ENCODE assay signal across 8 cellular contexts in the genomic region with DNA sequence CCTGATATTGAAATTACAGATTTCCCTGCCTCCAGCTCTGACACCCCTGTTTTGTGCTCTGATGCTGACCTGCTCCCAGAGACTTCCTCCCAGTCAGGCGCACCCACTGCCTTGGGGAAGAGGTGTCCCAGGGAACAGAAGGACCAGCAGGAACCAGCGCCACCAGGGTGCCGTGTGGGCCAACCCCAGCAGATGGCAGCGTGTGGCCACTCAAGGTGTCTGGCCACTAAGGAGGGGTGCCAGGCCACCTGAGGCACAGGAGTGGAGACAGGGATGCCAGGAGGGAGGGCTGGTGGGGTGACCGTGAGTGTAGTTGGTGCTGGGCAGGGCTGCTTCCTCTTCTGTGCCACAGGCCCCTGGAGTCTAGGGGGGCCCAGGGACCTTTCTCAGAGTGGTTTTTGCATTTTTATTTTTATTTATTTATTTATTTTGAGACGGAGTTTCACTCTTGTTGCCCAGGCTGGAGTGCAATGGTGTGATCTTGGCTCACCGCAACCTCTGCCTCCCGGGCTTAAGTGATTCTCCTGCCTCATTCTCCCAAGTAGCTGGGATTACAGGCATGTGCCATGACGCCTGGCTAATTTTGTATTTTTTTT. TPM values are rescaled to one million over a fixed set of nuclear protein-coding genes. Genes with fewer than 3 reads are reported as not detected.
DNase-seq lines count a peak whose midpoint lies in the region; ATAC-seq and TF ChIP-seq lines count a peak whose summit lies in the region.

No MANE protein-coding gene starts in this region.

- H3K27ac Mint-ChIP-seq in T-helper 17 cell (no peak overlapping the region), brain (peak overlapping the region in 1 of 5 experiments; percentile 78)

- H4K20me1 ChIP-seq in Karpas-422 (ENCODE audit: insufficient read depth, low read depth, low read length) = no peaks in the 10 kb centered on the region

- no peaks in the 10 kb centered on the region for H3K79me2 ChIP-seq in Karpas-422 (ENCODE audit: low read length)

- H3K9me2 ChIP-seq in Karpas-422 (replicated peaks; ENCODE audit: insufficient read depth, low read length) = no peaks in the 10 kb centered on the region

- peak; percentile 76 for ATAC-seq in T-helper 17 cell
- ATAC-seq in HG02588 (IDR thresholded peaks at IDR 0.05; ENCODE audit: unreplicated experiment) = no peak

- H3K27ac ChIP-seq in Karpas-422 (ENCODE audit: low read length) = no peak overlapping the region

- peaks cover 7% of the 10 kb centered on the region for H3K4me1 ChIP-seq in Karpas-422 (ENCODE audit: low read length)

- H3K4me1 Mint-ChIP-seq in T-helper 17 cell (no peaks in the 10 kb centered on the region), brain (peaks cover 12% of the 10 kb centered on the region)

- H3K9me3 Mint-ChIP-seq in brain = peaks cover 0 to 7% (median 0%) of the 10 kb centered on the region in 5 experiments

- peak; percentile 28 for DNase-seq in NK-92 treated with Interleukin-12 subunit alpha and Interleukin-12 subunit beta, amount 100 ng/mL, for 24 hours (lab: John Stamatoyannopoulos, UW)
- DNase-seq in NK-92 (lab: John Stamatoyannopoulos, UW; ENCODE audit: unreplicated experiment) (no peak), Karpas-422 (peak; percentile 80), T-helper 17 cell (peak in 1 of 3 donors; percentile 39), left kidney (ENCODE audit: low read depth, low spot score) (peak; percentile 81)
- peak; percentile 78 for DNase-seq in stimulated activated CD8-positive, alpha-beta memory T cell treated with anti-CD3 and anti-CD28 coated beads, Interleukin-4, amount 100 ng/mL, for 48 hours

- H3K36me3 ChIP-seq in Karpas-422 (ENCODE audit: insufficient read depth, low read length) = no peaks in the 10 kb centered on the region

- peak; percentile 72 to 75 for TF ChIP-seq CTCF in brain (conservative IDR thresholded peaks at IDR 0.05)

- H3K4me3 ChIP-seq in Karpas-422 (ENCODE audit: low read length) = no peak overlapping the region

- H3K4me2 ChIP-seq in Karpas-422 (ENCODE audit: low read depth, low read length, poor library complexity, severe bottlenecking) = no peak overlapping the region

- H3K4me3 Mint-ChIP-seq in T-helper 17 cell (no peak overlapping the region), brain (no peak overlapping the region)

- H2AFZ ChIP-seq in Karpas-422 (ENCODE audit: low read length) = no peak overlapping the region; the same call in 1 of the 2 replicates

- H3K9me3 ChIP-seq in Karpas-422 (ENCODE audit: low read length) (no peaks in the 10 kb centered on the region), T-helper 17 cell (ENCODE audit: control insufficient read depth, low read length, poor library complexity, severe bottlenecking) (no peaks in the 10 kb centered on the region)

- no peaks in the 10 kb centered on the region for H3K27me3 Mint-ChIP-seq in T-helper 17 cell
- H3K27me3 Mint-ChIP-seq in brain = peaks cover 3% of the 10 kb centered on the region

- no peaks in the 10 kb centered on the region for H3K27me3 ChIP-seq in Karpas-422 (ENCODE audit: low read length)

- H3K36me3 Mint-ChIP-seq in T-helper 17 cell (ENCODE audit: low read depth) (no peaks in the 10 kb centered on the region), brain (no peaks in the 10 kb centered on the region)

- H3K9ac ChIP-seq in Karpas-422 (ENCODE audit: low read length) = peak overlapping the region; percentile 39; the same call in 1 of the 2 replicates

RNA-seq across cellular contexts. Expression of gene TEX44, which starts 56.0 kb away (rescaled TPM):
- not detected in 2 replicates for total RNA-seq in Karpas-422 (2014; rRNA removed; shearing (Covaris generic); ENCODE audit: low replicate concordance)
- total RNA-seq in T-helper 17 cell = not detected
- polyA plus RNA-seq in brain (ENCODE audit: insufficient read depth, low read depth, low replicate concordance) = not detected

RNA-seq across cellular contexts. Expression of gene PTMA, which starts 59.6 kb away (rescaled TPM):
- total RNA-seq in Karpas-422 (2014; rRNA removed; shearing (Covaris generic); ENCODE audit: low replicate concordance) = 1,532 and 1,657 TPM in 2 replicates
- total RNA-seq in T-helper 17 cell = 1,000 to 10,000 TPM; 1,121 to 1,256 TPM
- 2,636 TPM for polyA plus RNA-seq in brain (ENCODE audit: insufficient read depth, low read depth, low replicate concordance)
